ENCODE assay signal across 15 cellular contexts in genomic region chr10:14570800-14571199, GRCh38.
DNase-seq lines count a peak whose midpoint lies in the region; ATAC-seq and TF ChIP-seq lines count a peak whose summit lies in the region.
"Had no signal": no experiment of that assay in that cellular context is flagged by ENCODE, and none has a peak within 500 bp of the region (broad histone marks: within the 10 kb centered on the region; RNA-seq: fewer than 3 reads in every experiment).

No MANE protein-coding gene starts in this region.

- H3K27me3 ChIP-seq in CD4-positive, alpha-beta T cell (ENCODE audit: control insufficient read depth, insufficient read depth, low read length): no peaks in the 10 kb centered on the region
- no peaks in the 10 kb centered on the region for H3K27me3 ChIP-seq in Peyer's patch
- H3K27me3 ChIP-seq: ovary had no signal

- no peak for DNase-seq in CD4-positive, alpha-beta T cell
- DNase-seq in Peyer's patch: no peak
- no peak for DNase-seq in epithelial cell of prostate (ENCODE audit: low read depth, low spot score)
- DNase-seq in posterior vena cava (ENCODE audit: low spot score): no peak
- DNase-seq in NCI-H82 treated with DMSO at 0.1 percent for 48 hours (lab: John Stamatoyannopoulos, UW; ENCODE audit: unreplicated experiment): no peak
- no peak for DNase-seq in dermis blood vessel endothelial cell
- DNase-seq: DMS79; NCI-H1048; NCI-H526; ovary; stimulated activated CD4-positive, alpha-beta T cell treated with anti-CD3 and anti-CD28 coated beads, Interleukin-4, amount 100 ng/mL, for 1 hour; trophoblast cell had no signal

- ATAC-seq in CD4-positive, alpha-beta T cell (ENCODE audit: poor library complexity): peak; percentile 6
- ATAC-seq in GM18909 (IDR thresholded peaks at IDR 0.05; ENCODE audit: poor library complexity, unreplicated experiment): no peak
- ATAC-seq: SK-N-SH treated with all-trans-retinoic acid at 6 μM for 48 hours had no signal

- peak overlapping the region; percentile 98 for H3K27ac Mint-ChIP-seq in CD4-positive, alpha-beta T cell

- CTCF ChIA-PET in CD4-positive, alpha-beta T cell (lab: Charles Lee): interaction anchor here (0.6 to 2.8 kb wide), 7 partner anchors 11 to 88 kb away, joined by 3 to 10 read pairs (median 4); no protein-coding TSS in a partner anchor

- H3K27me3 Mint-ChIP-seq in CD4-positive, alpha-beta T cell: no peaks in the 10 kb centered on the region

- peaks cover 0 to 7% (median 2%) of the 10 kb centered on the region in 4 donors for H3K4me1 ChIP-seq in Peyer's patch

- TF ChIP-seq CTCF in CD4-positive, alpha-beta T cell (IDR thresholded peaks at IDR 0.05): no peak
- no peak for TF ChIP-seq CTCF in Peyer's patch (IDR thresholded peaks at IDR 0.05)

- no peaks in the 10 kb centered on the region for H3K36me3 ChIP-seq in Peyer's patch
- H3K36me3 ChIP-seq: ovary had no signal

- H3K4me3 ChIP-seq in Peyer's patch: peak overlapping the region in 2 of 4 donors; percentile 1 to 15
- H3K4me3 ChIP-seq in skin epidermis: peak overlapping the region in 1 of 7 experiments; percentile 7
- H3K4me3 ChIP-seq: ovary had no signal

- peaks cover 1% of the 10 kb centered on the region for H3K9me3 Mint-ChIP-seq in CD4-positive, alpha-beta T cell

- intact Hi-C loops in CD4-positive, alpha-beta T cell (cut with DNase I, micrococcal nuclease): loop anchor here (2.0 to 5.0 kb wide), 3 partner anchors 16 to 252 kb away; no protein-coding TSS in a partner anchor
- intact Hi-C loops in posterior vena cava (cut with DNase I): no loop called here

- peaks cover 85% of the 10 kb centered on the region for H3K36me3 Mint-ChIP-seq in CD4-positive, alpha-beta T cell (ENCODE audit: low read depth)

- POLR2A ChIA-PET in CD4-positive, alpha-beta T cell (lab: Charles Lee): interaction anchor here (0.7 to 6.2 kb wide), 11 partner anchors 10 to 267 kb away, joined by 3 to 101 read pairs (median 26); partner anchors contain the start of genes CDNF, HSPA14 and MSANTD7

- peaks cover 98% of the 10 kb centered on the region for H3K4me1 Mint-ChIP-seq in CD4-positive, alpha-beta T cell (ENCODE audit: low read depth)

- peak overlapping the region; percentile 93 for H3K27ac ChIP-seq in CD4-positive, alpha-beta T cell (ENCODE audit: low read depth, low read length)
- H3K27ac ChIP-seq in Peyer's patch: peak overlapping the region; percentile 38 to 69 (median 62)
- peak overlapping the region; percentile 57 for H3K27ac ChIP-seq in epithelial cell of prostate
- H3K27ac ChIP-seq in skin epidermis: peak overlapping the region in 16 of 21 experiments; percentile 10 to 80 (median 60)
- H3K27ac ChIP-seq: ovary had no signal

- H3K4me3 Mint-ChIP-seq in CD4-positive, alpha-beta T cell: peak overlapping the region; percentile 92

- TF ChIP-seq POLR2A in Peyer's patch (IDR thresholded peaks at IDR 0.05): no peak

- peaks cover 6% of the 10 kb centered on the region for H3K9me3 ChIP-seq in CD4-positive, alpha-beta T cell (ENCODE audit: control insufficient read depth, low read length)
- H3K9me3 ChIP-seq in Peyer's patch: no peaks in the 10 kb centered on the region
- H3K9me3 ChIP-seq: ovary had no signal

Comparison
In these comparisons a context has a peak if more than half of its experiments do, and no peak if none do; other contexts are left out.
1. intact Hi-C loops: an anchor here in CD4-positive, alpha-beta T cell (2.0 to 5.0 kb wide); none called in posterior vena cava.